Comparison of ENCODE assay signal across 22 cellular contexts in genomic region chr3:129034650-129035049, GRCh38. TPM values are rescaled to one million over a fixed set of nuclear protein-coding genes. Genes with fewer than 3 reads are reported as not detected.
DNase-seq lines count a peak whose midpoint lies in the region; ATAC-seq, FAIRE-seq and TF ChIP-seq lines count a peak whose summit lies in the region.
"Had no signal": no experiment of that assay in that cellular context is flagged by ENCODE, and none has a peak within 500 bp of the region (broad histone marks: within the 10 kb centered on the region; RNA-seq: fewer than 3 reads in every experiment).

No MANE protein-coding gene starts in this region.

- DNase-seq in AG08395 (ENCODE audit: low spot score), result peak; percentile 40
- peak; percentile 46 for DNase-seq in MG63
- DNase-seq in GM12878 (ENCODE audit: low read depth, low spot score), result no peak
- no peak for DNase-seq in upper lobe of right lung
- no peak for DNase-seq in GM03348 (ENCODE audit: low spot score)
- no peak for DNase-seq in stimulated activated CD4-positive, alpha-beta T cell treated with anti-CD3 and anti-CD28 coated beads, Interleukin-2, amount 100 ng/mL, for 24 hours
- DNase-seq: activated gamma-delta T cell, C1 segment of cervical spinal cord, mammary epithelial cell, NCI-H187 treated with DMSO at 0.1 percent for 48 hours, NCI-H510A treated with DMSO at 0.1 percent for 48 hours, PC-3 had no signal

- no peak overlapping the region for H3K4me3 ChIP-seq in BLaER1 treated with 17β-estradiol and CSF1 and Interleukin-3, amounts not matched to agents 10 nM and 100 nM
- H3K4me3 ChIP-seq in MG63 (no peak overlapping the region), GM12878 (no peak overlapping the region), upper lobe of right lung (no peak overlapping the region)
- H3K4me3 ChIP-seq: prostate gland, smooth muscle cell, tibial nerve had no signal

- 48% methylated on average over 6 of the region's 6 CpGs for WGBS in GM12878 (ENCODE audit: insufficient coverage, insufficient replicate concordance, low lambda C conversion rate, missing lambda C conversion rate)

- peaks cover 5 to 14% (median 9%) of the 10 kb centered on the region in 11 experiments; a peak in 16 of 22 replicates for H3K9me3 ChIP-seq in BLaER1 treated with 17β-estradiol and CSF1 and Interleukin-3, amounts not matched to agents 10 nM and 100 nM (replicated peaks in 1 of 11)
- H3K9me3 ChIP-seq in MG63, result no peaks in the 10 kb centered on the region
- no peaks in the 10 kb centered on the region; the same call in 2 of the 3 replicates for H3K9me3 ChIP-seq in GM12878 (replicated peaks; ENCODE audit: control insufficient read depth, insufficient read depth, low read length)
- H3K9me3 ChIP-seq in upper lobe of right lung, result no peaks in the 10 kb centered on the region
- H3K9me3 ChIP-seq: prostate gland had no signal

- peaks cover 33 to 80% (median 73%) of the 10 kb centered on the region in 10 experiments for H3K4me1 ChIP-seq in BLaER1 treated with 17β-estradiol and CSF1 and Interleukin-3, amounts not matched to agents 10 nM and 100 nM
- H3K4me1 ChIP-seq in GM12878 (ENCODE audit: control insufficient read depth, insufficient read depth, low read length) (no peaks in the 10 kb centered on the region), upper lobe of right lung (no peaks in the 10 kb centered on the region)
- H3K4me1 ChIP-seq: prostate gland, tibial nerve had no signal

- H3K36me3 ChIP-seq in BLaER1 treated with 17β-estradiol and CSF1 and Interleukin-3, amounts not matched to agents 10 nM and 100 nM, result no peaks in the 10 kb centered on the region
- H3K36me3 ChIP-seq in MG63 (no peaks in the 10 kb centered on the region), GM12878 (ENCODE audit: control insufficient read depth in 2 of 2, insufficient read depth in 2 of 2, low read length in 1 of 2) (no peaks in the 10 kb centered on the region), upper lobe of right lung (peaks cover 6% of the 10 kb centered on the region)
- H3K36me3 ChIP-seq: prostate gland, tibial nerve had no signal

- no peak overlapping the region for H3K9ac ChIP-seq in BLaER1 treated with 17β-estradiol and CSF1 and Interleukin-3, amounts not matched to agents 10 nM and 100 nM
- no peak overlapping the region for H3K9ac ChIP-seq in GM12878 (ENCODE audit: control insufficient read depth, insufficient read depth, low read length)

- peak overlapping the region in 10 of 11 experiments; percentile 51 to 85 (median 72); a peak in 17 of 22 replicates for H3K4me2 ChIP-seq in BLaER1 treated with 17β-estradiol and CSF1 and Interleukin-3, amounts not matched to agents 10 nM and 100 nM
- H3K4me2 ChIP-seq in GM12878 (ENCODE audit: control insufficient read depth, insufficient read depth), result no peak overlapping the region
- H3K4me2 ChIP-seq: smooth muscle cell had no signal

- TF ChIP-seq POLR2A in GM12878 (IDR thresholded peaks at IDR 0.05; ENCODE audit: low read depth, low read length), result no peak

- no peak for TF ChIP-seq CTCF in GM12878 (IDR thresholded peaks at IDR 0.05 in 2 of 3, conservative IDR thresholded peaks at IDR 0.05 in 1 of 3; ENCODE audit: control insufficient read depth in 2 of 3, extremely low read depth in 1 of 3, insufficient read depth in 1 of 3, low read depth in 3 of 3, low read length in 3 of 3)
- no peak for TF ChIP-seq CTCF in upper lobe of right lung (IDR thresholded peaks at IDR 0.05)

- RAD21 ChIA-PET in GM12878 (lab: Charles Lee; ENCODE audit: unreplicated experiment), result no interaction called here

- POLR2A ChIA-PET in GM12878 (lab: Charles Lee), result no interaction called here

- TF ChIP-seq EP300 in GM12878 (IDR thresholded peaks at IDR 0.05; ENCODE audit: borderline replicate concordance in 1 of 2, control insufficient read depth in 1 of 2, low read depth in 2 of 2, low read length in 2 of 2), result no peak

- in situ Hi-C loops in GM12878 (cut with MboI), result no loop called here

- H3K27ac ChIP-seq in BLaER1 treated with 17β-estradiol and CSF1 and Interleukin-3, amounts not matched to agents 10 nM and 100 nM, result no peak overlapping the region
- H3K27ac ChIP-seq in GM12878 (ENCODE audit: control insufficient read depth, insufficient read depth) (no peak overlapping the region), upper lobe of right lung (no peak overlapping the region)
- H3K27ac ChIP-seq: epithelial cell of prostate, prostate gland, tibial nerve, VCaP had no signal

- CTCF ChIA-PET in GM12878 (lab: Yijun Ruan, JAX), result interaction anchor here (1.2 kb wide), 1 partner anchor 19 kb away, joined by 3 read pairs; no protein-coding TSS in a partner anchor

- SMC1A ChIA-PET in GM12878 (lab: Charles Lee; ENCODE audit: uncharacterized antibody, unreplicated experiment), result no interaction called here

- no peaks in the 10 kb centered on the region for H3K79me2 ChIP-seq in GM12878 (ENCODE audit: control insufficient read depth, insufficient read depth, low read length)

- ATAC-seq in GM12878, result peak; percentile 72
- no peak for ATAC-seq in upper lobe of right lung
- ATAC-seq in HG02840 (IDR thresholded peaks at IDR 0.05; ENCODE audit: low FRiP score, unreplicated experiment), result no peak
- ATAC-seq: PC-3; stimulated activated memory B cell treated with anti-CD40 and anti-IgM and Interleukin-4, amounts not matched to agents 10 μg/mL and 1 μg/mL and 100 μg/mL, for 72 hours had no signal

- no peak for TF ChIP-seq RAD21 in GM12878 (IDR thresholded peaks at IDR 0.05; ENCODE audit: insufficient read depth, low read depth, low read length)

- intact Hi-C loops in GM12878 (cut with micrococcal nuclease; ENCODE audit: unreplicated experiment) (no loop called here), upper lobe of right lung (cut with DNase I) (no loop called here)

- no peak overlapping the region for H2AFZ ChIP-seq in GM12878 (ENCODE audit: control insufficient read depth, low read depth, low read length)

- peaks cover 0 to 5% (median 0%) of the 10 kb centered on the region in 11 experiments; a peak in 2 of 22 replicates for H4K20me1 ChIP-seq in BLaER1 treated with 17β-estradiol and CSF1 and Interleukin-3, amounts not matched to agents 10 nM and 100 nM
- H4K20me1 ChIP-seq in GM12878 (ENCODE audit: control insufficient read depth, insufficient read depth), result no peaks in the 10 kb centered on the region

- BruUV-seq in GM12878 (replicated peaks; lab: Mats Ljungman, UMichigan), result no TSS peak

- no peak for FAIRE-seq in GM12878 (lab: Jason Lieb, UNC)

- H3K27me3 ChIP-seq in BLaER1 treated with 17β-estradiol and CSF1 and Interleukin-3, amounts not matched to agents 10 nM and 100 nM, result peaks cover 0 to 3% (median 0%) of the 10 kb centered on the region in 11 experiments; a peak in 1 of 22 replicates
- H3K27me3 ChIP-seq in MG63, result no peaks in the 10 kb centered on the region
- no peaks in the 10 kb centered on the region; a peak in 2 of 4 replicates for H3K27me3 ChIP-seq in GM12878 (replicated peaks in 1 of 2; ENCODE audit: control insufficient read depth in 2 of 2, insufficient read depth in 2 of 2, low read length in 1 of 2)
- no peaks in the 10 kb centered on the region for H3K27me3 ChIP-seq in upper lobe of right lung

RNA-seq across cellular contexts. Expression of gene GP9, which starts 25.9 kb away (rescaled TPM):
- not detected in 2 replicates for total RNA-seq in MG63 (2014; rRNA removed; shearing (Covaris generic); ENCODE audit: low replicate concordance)
- not detected in 2 replicates for total RNA-seq in GM12878 (2013; cell fraction: nucleolus; rRNA removed)
- total RNA-seq in GM12878 (2014; rRNA removed), result not detected in 2 replicates
- not detected in 2 replicates for total RNA-seq in GM12878 (2014; rRNA removed; fragmentation: Illumina TruSeq; extraction: Trizol)
- total RNA-seq in GM12878 (2021), result not detected in 2 replicates
- polyA plus RNA-seq in GM12878 (2011; ENCODE audit: low read depth), result not detected
- not detected in 2 replicates for polyA plus RNA-seq in GM12878 (2011; rRNA removed)
- not detected in 2 replicates for polyA plus RNA-seq in GM12878 (2011; cell fraction: cytosol; rRNA removed)
- polyA plus RNA-seq in GM12878 (2011; cell fraction: nucleus; rRNA removed), result not detected in 2 replicates
- not detected in 2 replicates for polyA plus RNA-seq in GM12878 (2012)
- polyA plus RNA-seq in GM12878 (2014; fragmentation: Illumina TruSeq; extraction: Trizol), result not detected in 2 replicates
- not detected for polyA plus RNA-seq in GM12878 (2014; fragmentation: Nextera tagmentation; extraction: Ambion mirVana)
- 0.15 TPM in 1 of 2 replicates, not detected in the other for polyA plus RNA-seq in GM12878 (2014; rRNA removed)
- not detected for polyA plus RNA-seq in GM12878 (2016; fragmentation: Nextera tagmentation; extraction: Ambion mirVana)
- polyA minus RNA-seq in GM12878 (2011; rRNA and poly(A)+ RNA removed), result not detected in 2 replicates
- polyA minus RNA-seq in GM12878 (2011; cell fraction: cytosol; rRNA and poly(A)+ RNA removed), result not detected in 2 replicates
- not detected in 2 replicates for polyA minus RNA-seq in GM12878 (2011; cell fraction: nucleus; rRNA and poly(A)+ RNA removed)
- total RNA-seq in upper lobe of right lung, result 1.2 TPM
- total RNA-seq: glomerular endothelial cell, mammary epithelial cell, MCF 10A, PC-3, prostate gland, smooth muscle cell, tibial nerve had no signal
- polyA plus RNA-seq: mammary epithelial cell, smooth muscle cell had no signal

RNA-seq across cellular contexts. Expression of gene EFCC1, which starts 33.5 kb away (rescaled TPM):
- total RNA-seq in MG63 (2014; rRNA removed; shearing (Covaris generic); ENCODE audit: low replicate concordance), result not detected in 2 replicates
- total RNA-seq in GM12878 (2013; cell fraction: nucleolus; rRNA removed), result not detected in 2 replicates
- total RNA-seq in GM12878 (2014; rRNA removed) (not detected in 2 replicates), GM12878 (2014; rRNA removed; fragmentation: Illumina TruSeq; extraction: Trizol) (not detected in 2 replicates), GM12878 (2021) (not detected in 2 replicates), upper lobe of right lung (17.2 TPM)
- polyA plus RNA-seq in GM12878 (2011; ENCODE audit: low read depth), result not detected
- polyA plus RNA-seq in GM12878 (2011; rRNA removed) (not detected in 2 replicates), GM12878 (2014; fragmentation: Illumina TruSeq; extraction: Trizol) (not detected in 2 replicates), GM12878 (2014; fragmentation: Nextera tagmentation; extraction: Ambion mirVana) (not detected), GM12878 (2014; rRNA removed) (not detected in 2 replicates), GM12878 (2016; fragmentation: Nextera tagmentation; extraction: Ambion mirVana) (not detected)
- polyA plus RNA-seq in GM12878 (2011; cell fraction: cytosol; rRNA removed), result not detected in 2 replicates
- not detected in 2 replicates for polyA plus RNA-seq in GM12878 (2011; cell fraction: nucleus; rRNA removed)
- not detected in 2 replicates for polyA plus RNA-seq in GM12878 (2012)
- not detected in 2 replicates for polyA minus RNA-seq in GM12878 (2011; rRNA and poly(A)+ RNA removed)
- not detected in 2 replicates for polyA minus RNA-seq in GM12878 (2011; cell fraction: cytosol; rRNA and poly(A)+ RNA removed)
- polyA minus RNA-seq in GM12878 (2011; cell fraction: nucleus; rRNA and poly(A)+ RNA removed), result not detected in 2 replicates
- total RNA-seq: MCF 10A, PC-3, smooth muscle cell had no signal
- polyA plus RNA-seq: mammary epithelial cell had no signal

RNA-seq across cellular contexts. Expression of gene CFAP92, which starts 40.8 kb away (rescaled TPM):
- total RNA-seq in MG63 (2014; rRNA removed; shearing (Covaris generic); ENCODE audit: low replicate concordance), result not detected in 2 replicates
- 0.17 TPM in 1 of 2 replicates, not detected in the other for total RNA-seq in GM12878 (2013; cell fraction: nucleolus; rRNA removed)
- total RNA-seq in GM12878 (2014; rRNA removed) (not detected in 2 replicates), GM12878 (2014; rRNA removed; fragmentation: Illumina TruSeq; extraction: Trizol) (not detected in 2 replicates), GM12878 (2021) (not detected in 2 replicates), upper lobe of right lung (1.9 TPM)
- polyA plus RNA-seq in GM12878 (2011; ENCODE audit: low read depth), result not detected
- polyA plus RNA-seq in GM12878 (2011; rRNA removed) (0.22 TPM in 1 of 2 replicates, not detected in the other), GM12878 (2014; fragmentation: Illumina TruSeq; extraction: Trizol) (not detected in 2 replicates), GM12878 (2014; fragmentation: Nextera tagmentation; extraction: Ambion mirVana) (under 1 TPM in 1 of 2 experiments, not detected in 1; 0.05 TPM), GM12878 (2014; rRNA removed) (not detected in 2 replicates), GM12878 (2016; fragmentation: Nextera tagmentation; extraction: Ambion mirVana) (under 1 TPM; 0.14 to 0.52 TPM)
- not detected in 2 replicates for polyA plus RNA-seq in GM12878 (2011; cell fraction: cytosol; rRNA removed)
- polyA plus RNA-seq in GM12878 (2011; cell fraction: nucleus; rRNA removed), result not detected in 2 replicates
- not detected in 2 replicates for polyA plus RNA-seq in GM12878 (2012)
- polyA minus RNA-seq in GM12878 (2011; rRNA and poly(A)+ RNA removed), result 0.05 TPM in 1 of 2 replicates, not detected in the other
- polyA minus RNA-seq in GM12878 (2011; cell fraction: cytosol; rRNA and poly(A)+ RNA removed), result not detected in 2 replicates
- polyA minus RNA-seq in GM12878 (2011; cell fraction: nucleus; rRNA and poly(A)+ RNA removed), result not detected in 2 replicates

Comparison
In these comparisons a context has a peak if more than half of its experiments do, and no peak if none do; other contexts are left out.
1. DNase-seq: peak in AG08395 (single experiment) and MG63 (single experiment); none in GM12878 (single experiment), upper lobe of right lung (single experiment), GM03348 (single experiment) and stimulated activated CD4-positive, alpha-beta T cell treated with anti-CD3 and anti-CD28 coated beads, Interleukin-2, amount 100 ng/mL, for 24 hours (0 of 2).
2. RNA of gene EFCC1, which starts 33.5 kb away (total RNA-seq): 17.2 TPM in upper lobe of right lung (single experiment); not detected in MG63 and not detected in GM12878; every median in the first group is over 10 times any median in the second.